Comparison of ENCODE assay signal across 19 cellular contexts in the genomic region with DNA sequence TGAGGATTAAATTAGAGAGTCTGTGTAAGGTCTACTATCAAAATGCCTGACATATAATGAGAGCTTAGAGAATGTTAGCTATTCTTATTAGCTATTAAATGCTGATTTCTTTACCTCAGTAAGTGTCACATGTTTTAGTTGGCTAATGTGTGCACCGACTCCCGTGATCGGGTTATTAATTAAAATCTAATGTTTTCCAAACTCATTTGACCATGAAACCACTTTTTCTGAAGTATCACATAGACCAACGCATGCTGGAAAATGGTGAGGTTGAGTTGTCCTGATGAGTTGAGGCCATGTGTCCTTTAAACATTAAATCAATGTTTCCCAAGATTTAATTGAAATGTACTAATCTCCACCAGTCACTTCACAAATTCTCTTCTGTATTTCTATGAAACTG.
"Had no signal": no experiment of that assay in that cellular context is flagged by ENCODE, and none has a peak within 500 bp of the region (broad histone marks: within the 10 kb centered on the region; RNA-seq: fewer than 3 reads in every experiment).

No MANE protein-coding gene starts in this region.

- H3K4me3 ChIP-seq: SJSA1 had no signal

- H3K9me3 ChIP-seq: SJSA1, SK-N-SH had no signal

- H3K36me3 ChIP-seq: SJSA1 had no signal

- DNase-seq: KBM-7, NCI-H1092, NCI-H1105 treated with DMSO at 0.1 percent for 48 hours, NCI-H1417 treated with DMSO at 0.1 percent for 48 hours, NCI-H146, NCI-H1694 treated with DMSO at 0.1 percent for 48 hours, NCI-H1930, NCI-H2081, NCI-H2171, NCI-H226, NCI-H446, NCI-H510A, NCI-H524 treated with DMSO at 0.1 percent for 48 hours, NCI-H69, NCI-H774, RPMI8226, SIG-M5, SK-N-SH had no signal

- H3K27me3 ChIP-seq: SJSA1 had no signal

- H3K27ac ChIP-seq: SJSA1 had no signal
